In genomic region chr20:51752343-51752951, GRCh38 we compare ENCODE assay signal across 9 cellular contexts. TPM values are rescaled to one million over a fixed set of nuclear protein-coding genes. Genes with fewer than 3 reads are reported as not detected.
DNase-seq lines count a peak whose midpoint lies in the region; ATAC-seq and TF ChIP-seq lines count a peak whose summit lies in the region.
"Had no signal": no experiment of that assay in that cellular context is flagged by ENCODE, and none has a peak within 500 bp of the region (broad histone marks: within the 10 kb centered on the region; RNA-seq: fewer than 3 reads in every experiment).

No MANE protein-coding gene starts in this region.

- CTCF ChIA-PET in OCI-LY7 (lab: Charles Lee; ENCODE audit: unreplicated experiment): no interaction called here

- no peaks in the 10 kb centered on the region for H3K9me3 ChIP-seq in right cardiac atrium (ENCODE audit: control insufficient read depth, low read length)
- no peaks in the 10 kb centered on the region for H3K9me3 ChIP-seq in stomach smooth muscle (ENCODE audit: control insufficient read depth in 2 of 2, low read length in 2 of 2)
- no peaks in the 10 kb centered on the region for H3K9me3 ChIP-seq in OCI-LY7 (ENCODE audit: low read length)

- TF ChIP-seq CTCF in OCI-LY7 (conservative IDR thresholded peaks at IDR 0.05; ENCODE audit: low read length): no peak

- H2AFZ ChIP-seq in OCI-LY7 (ENCODE audit: low read length): no peak overlapping the region

- no peaks in the 10 kb centered on the region for H4K20me1 ChIP-seq in OCI-LY7 (ENCODE audit: insufficient read depth, low read length)

- 42% methylated on average over 9 of the region's 9 CpGs for WGBS in right cardiac atrium

- H3K4me2 ChIP-seq in OCI-LY7 (ENCODE audit: low read length): no peak overlapping the region

- POLR2A ChIA-PET in OCI-LY7 (lab: Charles Lee): no interaction called here

- DNase-seq in H4 (ENCODE audit: low spot score): peak; percentile 41
- DNase-seq in amniotic stem cell (lab: John Stamatoyannopoulos, UW): peak; percentile 49
- no peak for DNase-seq in right cardiac atrium
- DNase-seq in OCI-LY7 (ENCODE audit: low spot score): no peak
- no peak for DNase-seq in NCI-H82 (lab: John Stamatoyannopoulos, UW)
- no peak for DNase-seq in NCI-H748 (lab: John Stamatoyannopoulos, UW; ENCODE audit: unreplicated experiment)
- DNase-seq: NCI-H2171 treated with DMSO at 0.1 percent for 48 hours had no signal

- no TSS peak for BruUV-seq in OCI-LY7 (replicated peaks; lab: Mats Ljungman, UMichigan)

- H3K36me3 ChIP-seq in stomach smooth muscle (ENCODE audit: control insufficient read depth in 2 of 2, insufficient read depth in 2 of 2, low read length in 2 of 2): no peaks in the 10 kb centered on the region
- no peaks in the 10 kb centered on the region for H3K36me3 ChIP-seq in OCI-LY7 (ENCODE audit: insufficient read depth, low read length)

- no peaks in the 10 kb centered on the region for H3K9me2 ChIP-seq in OCI-LY7 (ENCODE audit: insufficient read depth, low read length)

- no peaks in the 10 kb centered on the region for H3K79me2 ChIP-seq in OCI-LY7 (ENCODE audit: insufficient read depth, low read depth, low read length)

- H3K4me1 ChIP-seq in right cardiac atrium (ENCODE audit: control insufficient read depth, insufficient read depth, low read length) (peaks cover 10% of the 10 kb centered on the region), stomach smooth muscle (ENCODE audit: control insufficient read depth, insufficient read depth, low read length) (peaks cover 28% of the 10 kb centered on the region), OCI-LY7 (ENCODE audit: insufficient read depth, low read length, poor library complexity, severe bottlenecking) (no peaks in the 10 kb centered on the region)

- peak overlapping the region in 1 of 2 donors; percentile 47 for H3K9ac ChIP-seq in stomach smooth muscle (ENCODE audit: low read length in 2 of 2)

- intact Hi-C loops in right cardiac atrium (cut with DNase I) (no loop called here), OCI-LY7 (cut with micrococcal nuclease; ENCODE audit: unreplicated experiment) (no loop called here)

- H3K27ac ChIP-seq in right cardiac atrium (ENCODE audit: low read length) (peak overlapping the region; percentile 26), stomach smooth muscle (ENCODE audit: low read length) (peak overlapping the region; percentile 18), OCI-LY7 (ENCODE audit: low read depth, low read length, poor library complexity, severe bottlenecking) (no peak overlapping the region)

- H3K27me3 ChIP-seq in right cardiac atrium (ENCODE audit: control insufficient read depth, insufficient read depth) (no peaks in the 10 kb centered on the region), stomach smooth muscle (ENCODE audit: control insufficient read depth in 1 of 2, insufficient read depth in 2 of 2, low read length in 2 of 2) (no peaks in the 10 kb centered on the region)

- no peak for ATAC-seq in right cardiac atrium
- no peak for ATAC-seq in HG03460 (IDR thresholded peaks at IDR 0.05; ENCODE audit: unreplicated experiment)

- H3K4me3 ChIP-seq in right cardiac atrium (ENCODE audit: low read length) (no peak overlapping the region), stomach smooth muscle (ENCODE audit: low read length in 2 of 2) (peak overlapping the region in 1 of 2 donors; percentile 57), OCI-LY7 (ENCODE audit: low read depth, low read length, poor library complexity, severe bottlenecking) (no peak overlapping the region)

RNA-seq across cellular contexts. Expression of gene ATP9A, which starts 15.7 kb away (rescaled TPM):
- total RNA-seq in H4 (2014; rRNA removed; shearing (Covaris generic)): 3.6 and 4.1 TPM in 2 replicates
- total RNA-seq in right cardiac atrium: 10 to 100 TPM; 18.4 to 23.9 (median 19.9) TPM
- polyA plus RNA-seq in right cardiac atrium: 6.2 TPM
- 0.82 and 0.85 TPM in 2 replicates for total RNA-seq in OCI-LY7 (2014; rRNA removed; shearing (Covaris generic))
- total RNA-seq in OCI-LY7 (2022): 0.67 and 0.70 TPM in 2 replicates

RNA-seq across cellular contexts. Expression of gene SALL4, which starts 49.9 kb away (rescaled TPM):
- not detected in 2 replicates for total RNA-seq in H4 (2014; rRNA removed; shearing (Covaris generic))
- total RNA-seq in right cardiac atrium: not detected
- polyA plus RNA-seq in right cardiac atrium: 0.09 TPM
- 0.06 and 0.18 TPM in 2 replicates for total RNA-seq in OCI-LY7 (2014; rRNA removed; shearing (Covaris generic))
- not detected in 2 replicates for total RNA-seq in OCI-LY7 (2022)

Comparison
In these comparisons a context has a peak if more than half of its experiments do, and no peak if none do; other contexts are left out.
1. DNase-seq: peak in H4 (single experiment) and amniotic stem cell (single experiment); none in right cardiac atrium (0 of 3), OCI-LY7 (single experiment), NCI-H82 (single experiment) and NCI-H748 (single experiment).